ENCODE assay signal across 9 cellular contexts in the genomic region with DNA sequence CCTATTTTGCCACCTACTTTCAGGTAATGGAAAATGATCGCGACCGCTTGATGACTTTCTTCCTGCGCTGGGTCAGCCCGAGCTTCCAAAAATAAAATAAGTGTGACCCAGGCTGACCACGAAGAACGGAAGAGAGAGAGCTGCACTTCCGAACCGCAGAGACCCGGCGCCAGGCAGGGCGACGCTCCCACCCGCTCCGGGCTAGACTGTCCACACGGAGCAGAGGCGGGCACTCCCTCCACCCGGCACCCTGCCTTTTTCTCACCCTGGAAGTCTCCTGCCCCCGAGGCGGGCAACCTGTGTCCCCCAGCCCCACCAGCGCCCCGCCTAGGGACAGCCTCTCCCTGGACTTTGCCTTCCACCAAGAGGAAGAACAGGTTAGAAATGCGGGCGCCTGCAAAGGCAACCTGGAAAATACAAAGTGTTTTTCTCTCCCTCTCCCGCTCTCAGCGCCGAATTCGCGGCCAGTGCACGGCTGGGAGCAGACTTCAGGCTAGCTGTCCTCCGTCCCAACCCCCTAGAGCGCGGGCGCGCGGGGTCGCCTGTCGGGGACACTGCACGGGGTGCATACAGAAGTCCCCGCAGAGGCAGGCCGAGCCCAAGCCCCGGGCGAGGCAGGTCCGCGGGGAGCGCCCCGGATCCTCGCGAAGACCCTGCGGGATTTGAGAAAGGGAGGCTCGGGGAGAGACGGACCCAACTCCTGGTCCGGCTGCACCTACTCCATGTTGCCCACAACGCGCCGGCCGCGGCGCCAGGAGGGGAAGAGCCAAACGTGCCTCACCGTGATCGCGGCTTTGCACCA. TPM values are rescaled to one million over a fixed set of nuclear protein-coding genes. Genes with fewer than 3 reads are reported as not detected.
DNase-seq lines count a peak whose midpoint lies in the region; ATAC-seq, FAIRE-seq and TF ChIP-seq lines count a peak whose summit lies in the region.
"Had no signal": no experiment of that assay in that cellular context is flagged by ENCODE, and none has a peak within 500 bp of the region (broad histone marks: within the 10 kb centered on the region; RNA-seq: fewer than 3 reads in every experiment).

No MANE protein-coding gene starts in this region.

- H3K14ac ChIP-seq in H1 (ENCODE audit: insufficient read length) (peak overlapping the region; percentile 71), mesenchymal stem cell (ENCODE audit: low read length in 2 of 2) (peak overlapping the region in 1 of 2 experiments; percentile 99)

- H2BK120ac ChIP-seq in H1 (replicated peaks; ENCODE audit: low read depth, low read length): no peak overlapping the region
- peak overlapping the region; percentile 81 for H2BK120ac ChIP-seq in mesenchymal stem cell (ENCODE audit: low read depth, low read length)

- H3K9ac ChIP-seq in H1 (replicated peaks in 1 of 4; ENCODE audit: extremely low read depth in 1 of 4, low read depth in 3 of 4, low read length in 3 of 4) (peak overlapping the region; percentile 80 to 92 (median 90)), mesenchymal stem cell (ENCODE audit: low read length) (peak overlapping the region; percentile 98)

- POLR2A ChIA-PET in H1 (lab: Charles Lee; ENCODE audit: partially characterized antibody): interaction anchor here (0.6 to 3.7 kb wide), 18 partner anchors 11 to 677 kb away, joined by 3 to 34 read pairs (median 3); no protein-coding TSS in a partner anchor

- H3K23me2 ChIP-seq in H1 (ENCODE audit: low read depth, low read length): peaks cover 10% of the 10 kb centered on the region

- in situ Hi-C loops in transverse colon (cut with MboI; ENCODE audit: low pct_ligation_motif_present in 1 of 4, low pct_unique_long_range_greater_than_20kb in 1 of 4, low sequenced_read_pairs in 3 of 4): loop anchor here in 1 of 4 donors (25.0 kb wide), 1 partner anchor 553 kb away; no protein-coding TSS in a partner anchor

- 0 out of 2 replicates have a peak, but pooled peaks cover 4% of the 10 kb centered on the region for H3K79me1 ChIP-seq in H1 (ENCODE audit: low read depth, low read length)
- H3K79me1 ChIP-seq in mesenchymal stem cell (replicated peaks; ENCODE audit: low read length, poor library complexity, severe bottlenecking): no peaks in the 10 kb centered on the region

- H3K9me3 ChIP-seq in H1 (ENCODE audit: insufficient read depth in 2 of 2, low read depth in 1 of 2, low read length in 1 of 2) (no peaks in the 10 kb centered on the region), mesenchymal stem cell (ENCODE audit: control insufficient read depth, low read length) (no peaks in the 10 kb centered on the region), transverse colon (no peaks in the 10 kb centered on the region)

- H2AK5ac ChIP-seq in H1 (ENCODE audit: low read depth, low read length): peak overlapping the region; percentile 44; the same call in 1 of the 2 replicates
- H2AK5ac ChIP-seq in mesenchymal stem cell (ENCODE audit: low read length, severe bottlenecking): peak overlapping the region; percentile 20

- no peak for TF ChIP-seq RAD21 in H1 (IDR thresholded peaks at IDR 0.05 in 1 of 2, conservative IDR thresholded peaks at IDR 0.05 in 1 of 2; ENCODE audit: low read depth in 2 of 2, low read length in 2 of 2)

- H3K4ac ChIP-seq in H1 (replicated peaks; ENCODE audit: insufficient read length, low read depth, low read length) (peak overlapping the region; percentile 46), mesenchymal stem cell (ENCODE audit: low read depth in 1 of 2, low read length in 2 of 2) (peak overlapping the region; percentile 88 to 99)

- peaks cover 23 to 25% of the 10 kb centered on the region in 2 experiments for H4K20me1 ChIP-seq in H1 (replicated peaks in 1 of 2; ENCODE audit: control insufficient read depth in 1 of 2, insufficient read depth in 2 of 2, low read length in 2 of 2)

- H3K4me1 ChIP-seq in H1 (replicated peaks in 1 of 4; ENCODE audit: control insufficient read depth in 3 of 4, insufficient read depth in 4 of 4, low read length in 3 of 4) (peaks cover 0 to 20% (median 10%) of the 10 kb centered on the region in 4 experiments; a peak in 6 of 7 replicates), mesenchymal stem cell (ENCODE audit: control insufficient read depth, insufficient read depth, low read depth, low read length) (peaks cover 9% of the 10 kb centered on the region), transverse colon (peaks cover 0 to 31% (median 3%) of the 10 kb centered on the region in 4 donors)

- H3K23ac ChIP-seq in H1 (ENCODE audit: insufficient read length): no peak overlapping the region
- peak overlapping the region in 1 of 2 experiments; percentile 97 for H3K23ac ChIP-seq in mesenchymal stem cell (ENCODE audit: low read length in 2 of 2)

- H2AFZ ChIP-seq in H1 (ENCODE audit: low read length) (no peak overlapping the region), mesenchymal stem cell (ENCODE audit: low read depth, low read length) (no peak overlapping the region)

- peak overlapping the region; percentile 96; the same call in 1 of the 2 replicates for H3K27ac ChIP-seq in H1 (ENCODE audit: low read depth, low read length)
- peak overlapping the region; percentile 99 for H3K27ac ChIP-seq in mesenchymal stem cell (ENCODE audit: low read length, poor library complexity, severe bottlenecking)
- peak overlapping the region; percentile 95 to 98 (median 96) for H3K27ac ChIP-seq in transverse colon

- H4K8ac ChIP-seq in H1 (ENCODE audit: extremely low read depth, insufficient read depth, low read length): peak overlapping the region; percentile 82
- peak overlapping the region; percentile 79 for H4K8ac ChIP-seq in mesenchymal stem cell (ENCODE audit: low read length)

- H3K27me3 ChIP-seq in H1 (replicated peaks in 1 of 4; ENCODE audit: control insufficient read depth in 3 of 4, extremely low read depth in 1 of 4, insufficient read depth in 3 of 4, low read length in 3 of 4): peaks cover 0 to 2% (median 0%) of the 10 kb centered on the region in 4 experiments; a peak in 1 of 7 replicates
- H3K27me3 ChIP-seq in mesenchymal stem cell (ENCODE audit: control insufficient read depth in 1 of 2, insufficient read depth in 1 of 2, low read length in 2 of 2): no peaks in the 10 kb centered on the region
- no peaks in the 10 kb centered on the region for H3K27me3 ChIP-seq in transverse colon

- peak overlapping the region; percentile 91 for H4K91ac ChIP-seq in H1 (replicated peaks; ENCODE audit: insufficient read length, low read length)
- peak overlapping the region; percentile 94 for H4K91ac ChIP-seq in mesenchymal stem cell (ENCODE audit: low read length)

- H2BK15ac ChIP-seq in H1 (ENCODE audit: low read length): no peak overlapping the region
- H2BK15ac ChIP-seq in mesenchymal stem cell (ENCODE audit: low read depth, poor library complexity, severe bottlenecking): no peak overlapping the region

- H3K4me3 ChIP-seq in H1 (ENCODE audit: extremely low read depth in 1 of 4, insufficient read depth in 2 of 4, low read depth in 3 of 4, low read length in 4 of 4): peak overlapping the region; percentile 73 to 100 (median 92)
- H3K4me3 ChIP-seq in mesenchymal stem cell (ENCODE audit: insufficient read depth in 1 of 2, low read depth in 1 of 2, low read length in 2 of 2): peak overlapping the region; percentile 89 to 98
- H3K4me3 ChIP-seq in transverse colon: peak overlapping the region; percentile 66 to 94 (median 81)

- H3K18ac ChIP-seq in H1 (ENCODE audit: extremely low read depth, low read length) (peak overlapping the region; percentile 79; the same call in 1 of the 2 replicates), mesenchymal stem cell (ENCODE audit: low read depth in 1 of 2, low read length in 2 of 2) (peak overlapping the region; percentile 98 to 99)

- H3K56ac ChIP-seq in H1 (replicated peaks; ENCODE audit: insufficient read length, low read depth, low read length): peak overlapping the region; percentile 77

- peak; percentile 16 for ATAC-seq in HG03354 (IDR thresholded peaks at IDR 0.05; ENCODE audit: poor library complexity, severe bottlenecking, unreplicated experiment)
- ATAC-seq in SK-N-SH treated with all-trans-retinoic acid at 6 μM for 48 hours: peak; percentile 1; the same call in 1 of the 3 replicates
- ATAC-seq in HG03045 (IDR thresholded peaks at IDR 0.05; ENCODE audit: unreplicated experiment): no peak

- DNase-seq in NCI-H1417 (lab: John Stamatoyannopoulos, UW): peak in 2 of 3 experiments; percentile 89 to 92
- no peak for DNase-seq in NCI-H1417 treated with DMSO at 0.1 percent for 48 hours (lab: John Stamatoyannopoulos, UW)
- DNase-seq in H1 (ENCODE audit: low read depth in 1 of 2, low spot score in 2 of 2): peak in 1 of 2 experiments; percentile 61
- peak; percentile 51 for DNase-seq in mesenchymal stem cell
- DNase-seq in transverse colon: peak; percentile 68
- DNase-seq: CD4-positive, CD25-positive, alpha-beta regulatory T cell had no signal

- intact Hi-C loops in transverse colon (cut with DNase I; ENCODE audit: low total_unique reads): no loop called here

- WGBS in H1 (ENCODE audit: extremely low coverage in 1 of 2, insufficient coverage in 1 of 2, insufficient read length in 1 of 2, insufficient replicate concordance in 2 of 2, low coverage in 1 of 2, low lambda C conversion rate in 2 of 2, missing lambda C conversion rate in 1 of 2), 2 experiments: 3% methylated on average over 52 of the region's 63 CpGs; no CpG with 5 or more reads in 1 of the 2 experiments
- under 1% methylated on average over 63 of the region's 63 CpGs for WGBS in mesenchymal stem cell
- WGBS in transverse colon (ENCODE audit: low coverage in 1 of 2), 2 donors: 6% methylated on average over 56 of the region's 63 CpGs; no CpG with 5 or more reads in 1 of the 2 donors

- no peak overlapping the region for H2BK20ac ChIP-seq in H1 (ENCODE audit: low read length)

- peaks cover 41 to 57% of the 10 kb centered on the region in 2 experiments for H3K79me2 ChIP-seq in H1 (ENCODE audit: control insufficient read depth in 1 of 2, insufficient read depth in 2 of 2, low read length in 2 of 2)

- CTCF ChIA-PET in H1 (lab: Charles Lee; ENCODE audit: partially characterized antibody): interaction anchor here (0.6 to 5.1 kb wide), 8 partner anchors 17 to 1865 kb away, joined by 3 to 61 read pairs (median 4); no protein-coding TSS in a partner anchor

- H2BK5ac ChIP-seq in H1 (ENCODE audit: low read depth, low read length): peak overlapping the region; percentile 85
- peak overlapping the region; percentile 85 for H2BK5ac ChIP-seq in mesenchymal stem cell (ENCODE audit: low read depth, low read length, poor library complexity, severe bottlenecking)

- H3K36me3 ChIP-seq in H1 (ENCODE audit: control insufficient read depth in 2 of 4, insufficient read depth in 4 of 4, low read length in 3 of 4): peaks cover 3 to 25% (median 12%) of the 10 kb centered on the region in 4 experiments; a peak in 6 of 8 replicates
- H3K36me3 ChIP-seq in mesenchymal stem cell (ENCODE audit: control insufficient read depth in 1 of 2, insufficient read depth in 2 of 2, low read depth in 1 of 2, low read length in 2 of 2): peaks cover 10 to 28% of the 10 kb centered on the region in 2 experiments
- H3K36me3 ChIP-seq in transverse colon: peaks cover 0 to 1% (median 0%) of the 10 kb centered on the region in 4 donors

- no peak for FAIRE-seq in H1 (lab: Jason Lieb, UNC)

- peak overlapping the region; percentile 8 for H4K5ac ChIP-seq in H1 (ENCODE audit: insufficient read length, low read depth, low read length)

- no peak for TF ChIP-seq CTCF in H1 (IDR thresholded peaks at IDR 0.05; ENCODE audit: control extremely low read depth in 1 of 3, insufficient read depth in 1 of 3, low read depth in 1 of 3, low read length in 3 of 3)
- no peak for TF ChIP-seq CTCF in transverse colon (IDR thresholded peaks at IDR 0.05)

- TF ChIP-seq EP300 in H1 (IDR thresholded peaks at IDR 0.05; ENCODE audit: borderline replicate concordance in 1 of 2, low read depth in 2 of 2, low read length in 2 of 2) (no peak), transverse colon (IDR thresholded peaks at IDR 0.05; ENCODE audit: low read depth) (no peak)

- TF ChIP-seq POLR2A in H1 (IDR thresholded peaks at IDR 0.05; ENCODE audit: control extremely low read depth in 1 of 2, low read depth in 2 of 2, low read length in 2 of 2) (no peak), transverse colon (IDR thresholded peaks at IDR 0.05) (peak; percentile 67)

- H3K4me2 ChIP-seq in H1 (ENCODE audit: insufficient read depth in 1 of 2, low read depth in 2 of 2, low read length in 2 of 2) (peak overlapping the region; percentile 70 to 74), mesenchymal stem cell (ENCODE audit: low read length, poor library complexity, severe bottlenecking) (peak overlapping the region; percentile 32)

- H2BK12ac ChIP-seq in H1 (ENCODE audit: low read depth, low read length) (0 out of 2 replicates have a peak overlapping the region, but pooled peaks have one; percentile 20), mesenchymal stem cell (ENCODE audit: low read length in 2 of 2) (peak overlapping the region; percentile 50 to 89)

RNA-seq across cellular contexts. Expression of gene SPRY2, which starts 0.9 kb away (rescaled TPM):
- 36.6 and 37.7 TPM in 2 replicates for total RNA-seq in H1 (2021; fragmentation: NEBNext Ultra II Directional; extraction: Animal tissue kit (Norgen Biotek cat#: 25700))
- 36.2 and 37.9 TPM in 2 replicates for polyA plus RNA-seq in H1 (2011; rRNA removed)
- 33.4 TPM for polyA plus RNA-seq in H1 (2011; cell fraction: cytosol; rRNA removed)
- 26.4 TPM for polyA plus RNA-seq in H1 (2011; cell fraction: nucleus; rRNA removed)
- polyA plus RNA-seq in H1 (2012, experiment 1 of 2): 20.8 to 29.9 TPM (median 25.4 TPM) in 4 replicates
- polyA plus RNA-seq in H1 (2012, experiment 2 of 2): 22.0 TPM
- 27.3 TPM for polyA plus RNA-seq in H1 (2013, experiment 1 of 2)
- 27.5 TPM for polyA plus RNA-seq in H1 (2013, experiment 2 of 2)
- polyA minus RNA-seq in H1 (2011; rRNA and poly(A)+ RNA removed): 42.7 and 50.5 TPM in 2 replicates
- 20.3 TPM for polyA minus RNA-seq in H1 (2011; cell fraction: cytosol; rRNA and poly(A)+ RNA removed)
- polyA minus RNA-seq in H1 (2011; cell fraction: nucleus; rRNA and poly(A)+ RNA removed): 30.0 TPM
- polyA plus RNA-seq in mesenchymal stem cell (2013, experiment 1 of 2): 38.9 TPM
- polyA plus RNA-seq in mesenchymal stem cell (2013, experiment 2 of 2): 38.8 TPM
- 10 to 100 TPM; 21.1 to 52.1 (median 36.6) TPM for total RNA-seq in transverse colon
- polyA plus RNA-seq: CD4-positive, CD25-positive, alpha-beta regulatory T cell had no signal
